ENCODE assay signal across 23 cellular contexts in the genomic region with DNA sequence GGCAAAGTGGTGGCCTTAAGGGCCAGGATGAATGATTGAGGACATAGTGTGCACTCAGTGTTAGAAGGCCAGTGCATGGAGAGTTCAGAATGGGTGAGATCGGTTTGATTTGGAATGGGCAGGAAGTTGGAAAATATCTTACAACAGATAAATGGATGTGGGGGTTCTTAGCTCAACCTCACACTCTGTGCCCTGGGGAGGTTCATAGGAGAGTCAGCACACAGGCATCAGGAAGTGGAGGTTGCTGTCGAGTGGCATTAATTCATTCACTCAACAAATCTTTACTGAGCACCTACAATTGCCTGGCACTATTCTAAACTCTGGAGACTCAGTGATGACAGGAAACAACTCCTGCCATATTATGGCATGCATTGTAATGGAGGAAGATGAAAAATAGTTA.
DNase-seq lines count a peak whose midpoint lies in the region; FAIRE-seq and TF ChIP-seq lines count a peak whose summit lies in the region.
"Had no signal": no experiment of that assay in that cellular context is flagged by ENCODE, and none has a peak within 500 bp of the region (broad histone marks: within the 10 kb centered on the region; RNA-seq: fewer than 3 reads in every experiment).

No MANE protein-coding gene starts in this region.

- no peak overlapping the region for H3K4me3 ChIP-seq in bronchial epithelial cell (ENCODE audit: low read depth, low read length)
- H3K4me3 ChIP-seq: A549, GM12878, SK-N-MC had no signal

- no peaks in the 10 kb centered on the region for H3K27me3 ChIP-seq in bronchial epithelial cell (ENCODE audit: control insufficient read depth, insufficient read depth, low read length)

- no peak for FAIRE-seq in bronchial epithelial cell (lab: Jason Lieb, UNC)
- FAIRE-seq: A549, D721Med, GM12878 had no signal

- no peak overlapping the region for H3K27ac ChIP-seq in caudate nucleus (ENCODE audit: low read depth, low read length)
- H3K27ac ChIP-seq: A549, KMS-11, SK-N-MC had no signal

- no peaks in the 10 kb centered on the region for H3K36me3 ChIP-seq in bronchial epithelial cell (ENCODE audit: control insufficient read depth, insufficient read depth, low read length)

- TF ChIP-seq CTCF in bronchial epithelial cell (IDR thresholded peaks at IDR 0.05; ENCODE audit: insufficient read depth, low read length, severe bottlenecking) (no peak), GM13976 (IDR thresholded peaks at IDR 0.05; ENCODE audit: borderline replicate concordance, control extremely low read depth, extremely low read depth, insufficient read depth, missing control alignments) (no peak)

- in situ Hi-C loops in GM13976 (cut with MboI; ENCODE audit: low sequenced_read_pairs, unreplicated experiment): no loop called here

- DNase-seq in EL (peak; percentile 74), M059J (ENCODE audit: low read depth) (peak; percentile 98), bronchial epithelial cell (ENCODE audit: low read depth) (peak; percentile 41), kidney tubule cell (ENCODE audit: low spot score) (peak; percentile 52), cerebellar nuclear complex (lab: John Stamatoyannopoulos, UW) (no peak), caudate nucleus (lab: John Stamatoyannopoulos, UW) (no peak), GM13976 (ENCODE audit: low spot score) (no peak)
- DNase-seq: DMS53, GOT3, HCEC 1CT, NCI-H1417, NCI-H1694 treated with DMSO at 0.1 percent for 48 hours, NCI-H2081 treated with DMSO at 0.1 percent for 48 hours, NCI-H2171 treated with DMSO at 0.1 percent for 48 hours, NCI-H446, NCI-H526, OCI-M1, Right ventricle myocardium superior had no signal

Comparison
In these comparisons a context has a peak if more than half of its experiments do, and no peak if none do; other contexts are left out.
1. DNase-seq: peak in EL (single experiment), M059J (single experiment), bronchial epithelial cell (single experiment) and kidney tubule cell (single experiment); none in cerebellar nuclear complex (0 of 2), caudate nucleus (0 of 61) and GM13976 (single experiment).